ENCODE assay signal across 8 cellular contexts in genomic region chr13:48037346-48038173, GRCh38. TPM values are rescaled to one million over a fixed set of nuclear protein-coding genes. Genes with fewer than 3 reads are reported as not detected.
A peak's percentile ranks its signal among the peaks of the same experiment; 100 is the strongest.
DNase-seq lines count a peak whose midpoint lies in the region; ATAC-seq lines count a peak whose summit lies in the region.

Gene NUDT15 (plus strand): TSS chr13:48037726. CDS start chr13:48037747, 21 bp downstream.

- H3K4me1 ChIP-seq in mononuclear cell (ENCODE audit: insufficient read depth, low read length): peaks cover 18% of the 10 kb centered on the region

- peaks cover 3% of the 10 kb centered on the region for H3K36me3 Mint-ChIP-seq in IgD-negative memory B cell

- peak within 1 kb of the TSS; percentile 92 to 98 (median 96) for H3K4me3 Mint-ChIP-seq in IgD-negative memory B cell

- ATAC-seq in GM21529 (IDR thresholded peaks at IDR 0.05; ENCODE audit: unreplicated experiment): peak; percentile 90

- peaks cover 11 to 20% (median 14%) of the 10 kb centered on the region in 3 donors for H3K4me1 Mint-ChIP-seq in IgD-negative memory B cell

- DNase-seq in DMS53 (lab: John Stamatoyannopoulos, UW) (peak; percentile 97), OCI-M1 (lab: John Stamatoyannopoulos, UW) (peak; percentile 97), activated T-cell treated with anti-CD3 and anti-CD28 coated beads for 24 hours (ENCODE audit: low read depth) (peak; percentile 90), epidermal melanocyte (ENCODE audit: insufficient read length, low spot score) (peak; percentile 95)
- DNase-seq in stimulated activated CD8-positive, alpha-beta memory T cell treated with anti-CD3 and anti-CD28 coated beads, Interleukin-4, amount 100 ng/mL, for 1 hour (ENCODE audit: low read depth in 2 of 2, low spot score in 1 of 2): peak; percentile 83 to 87

- no peaks in the 10 kb centered on the region for H3K27me3 Mint-ChIP-seq in IgD-negative memory B cell

- H3K9me3 Mint-ChIP-seq in IgD-negative memory B cell: no peaks in the 10 kb centered on the region

- H3K27me3 ChIP-seq in mononuclear cell (ENCODE audit: insufficient read depth, low read length): no peaks in the 10 kb centered on the region

- peak within 1 kb of the TSS; percentile 91 to 99 (median 98) for H3K27ac Mint-ChIP-seq in IgD-negative memory B cell

- no peaks in the 10 kb centered on the region for H3K9me3 ChIP-seq in mononuclear cell (ENCODE audit: low read depth, low read length)

- H3K4me3 ChIP-seq in mononuclear cell (ENCODE audit: low read length): peak within 1 kb of the TSS; percentile 83

RNA-seq across cellular contexts. Expression of gene NUDT15, which starts in this region (rescaled TPM):
- polyA plus RNA-seq in IgD-negative memory B cell: 9.2 TPM
- 8.5 TPM for total RNA-seq in mononuclear cell

Comparison
In these comparisons a context has a peak if more than half of its experiments do, and no peak if none do; other contexts are left out.
1. Peak in every context shown above with its lines: DNase-seq, ATAC-seq and H3K4me3 ChIP-seq.